Comparison of ENCODE assay signal across 21 cellular contexts in genomic region chrX:142096263-142096662, GRCh38.
"Had no signal": no experiment of that assay in that cellular context is flagged by ENCODE, and none has a peak within 500 bp of the region (broad histone marks: within the 10 kb centered on the region; RNA-seq: fewer than 3 reads in every experiment).

No MANE protein-coding gene starts in this region.

- DNase-seq: IMR-90, Karpas-422, KG1, MM.1S, NCI-H1092 treated with DMSO at 0.1 percent for 48 hours, NCI-H1436, NCI-H1694, NCI-H187 treated with DMSO at 0.1 percent for 48 hours, NCI-H2029 treated with DMSO at 0.1 percent for 48 hours, NCI-H2171 treated with DMSO at 0.1 percent for 48 hours, NCI-H345, NCI-H446 treated with DMSO at 0.1 percent for 48 hours, NCI-H510A treated with DMSO at 0.1 percent for 48 hours, NCI-H526, NCI-H774, Right ventricle myocardium superior, RPMI8226, SIG-M5 had no signal

- H3K4me3 ChIP-seq: SJSA1, SK-N-MC had no signal

- H3K4me1 ChIP-seq: SJSA1 had no signal

- H3K27me3 ChIP-seq: SJSA1 had no signal

- H3K9me3 ChIP-seq: SJSA1 had no signal

- H3K27ac ChIP-seq: SJSA1, SK-N-MC had no signal

- H3K36me3 ChIP-seq: SJSA1 had no signal

- FAIRE-seq: RCC 7860 had no signal
